Comparison of ENCODE assay signal across 1 cellular context in the genomic region with DNA sequence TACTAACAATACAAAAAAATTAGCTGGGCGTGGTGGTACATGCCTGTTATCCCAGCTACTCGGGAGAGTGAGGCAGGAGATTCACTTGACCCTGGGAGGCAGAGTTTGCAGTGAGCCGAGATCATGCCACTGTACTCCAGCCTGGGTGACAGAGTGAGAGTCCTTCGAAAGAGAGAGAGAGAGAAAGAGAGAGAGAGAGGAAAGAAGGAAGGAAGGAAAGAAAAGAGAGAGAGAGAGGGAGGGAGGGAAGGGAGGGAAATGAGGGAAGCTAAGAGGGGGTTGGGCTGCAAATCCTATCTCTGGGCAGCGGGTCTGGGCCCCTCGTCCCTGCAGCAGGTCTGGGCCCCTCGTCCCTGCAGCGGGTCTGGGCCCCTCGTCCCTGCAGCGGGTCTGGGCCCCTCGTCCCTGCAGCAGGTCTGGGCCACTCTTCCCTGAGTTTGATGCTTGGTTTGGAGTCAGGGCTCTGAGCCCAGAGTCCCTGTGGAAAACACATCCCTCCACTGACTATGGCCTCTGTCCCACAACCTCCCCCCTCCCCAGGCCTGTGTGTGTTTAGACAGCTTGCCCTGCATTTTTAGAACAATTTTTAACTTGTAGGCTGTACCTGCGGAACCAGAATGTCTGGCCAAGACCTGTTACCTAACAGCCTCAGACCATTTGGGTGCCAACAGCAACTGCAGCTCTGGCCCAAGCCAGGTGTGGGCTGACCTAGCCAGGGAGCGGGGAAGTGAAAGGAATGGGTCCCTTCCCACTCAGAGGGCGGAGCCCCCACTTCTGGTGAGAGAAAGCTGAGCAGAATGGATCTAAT.
TF ChIP-seq lines count a peak whose summit lies in the region.

No MANE protein-coding gene starts in this region.

TF ChIP-seq in K562, 482 proteins besides CTCF, POLR2A, EP300 and RAD21 (continued from another document and continues in another):
- TF ChIP-seq, protein P1, sequence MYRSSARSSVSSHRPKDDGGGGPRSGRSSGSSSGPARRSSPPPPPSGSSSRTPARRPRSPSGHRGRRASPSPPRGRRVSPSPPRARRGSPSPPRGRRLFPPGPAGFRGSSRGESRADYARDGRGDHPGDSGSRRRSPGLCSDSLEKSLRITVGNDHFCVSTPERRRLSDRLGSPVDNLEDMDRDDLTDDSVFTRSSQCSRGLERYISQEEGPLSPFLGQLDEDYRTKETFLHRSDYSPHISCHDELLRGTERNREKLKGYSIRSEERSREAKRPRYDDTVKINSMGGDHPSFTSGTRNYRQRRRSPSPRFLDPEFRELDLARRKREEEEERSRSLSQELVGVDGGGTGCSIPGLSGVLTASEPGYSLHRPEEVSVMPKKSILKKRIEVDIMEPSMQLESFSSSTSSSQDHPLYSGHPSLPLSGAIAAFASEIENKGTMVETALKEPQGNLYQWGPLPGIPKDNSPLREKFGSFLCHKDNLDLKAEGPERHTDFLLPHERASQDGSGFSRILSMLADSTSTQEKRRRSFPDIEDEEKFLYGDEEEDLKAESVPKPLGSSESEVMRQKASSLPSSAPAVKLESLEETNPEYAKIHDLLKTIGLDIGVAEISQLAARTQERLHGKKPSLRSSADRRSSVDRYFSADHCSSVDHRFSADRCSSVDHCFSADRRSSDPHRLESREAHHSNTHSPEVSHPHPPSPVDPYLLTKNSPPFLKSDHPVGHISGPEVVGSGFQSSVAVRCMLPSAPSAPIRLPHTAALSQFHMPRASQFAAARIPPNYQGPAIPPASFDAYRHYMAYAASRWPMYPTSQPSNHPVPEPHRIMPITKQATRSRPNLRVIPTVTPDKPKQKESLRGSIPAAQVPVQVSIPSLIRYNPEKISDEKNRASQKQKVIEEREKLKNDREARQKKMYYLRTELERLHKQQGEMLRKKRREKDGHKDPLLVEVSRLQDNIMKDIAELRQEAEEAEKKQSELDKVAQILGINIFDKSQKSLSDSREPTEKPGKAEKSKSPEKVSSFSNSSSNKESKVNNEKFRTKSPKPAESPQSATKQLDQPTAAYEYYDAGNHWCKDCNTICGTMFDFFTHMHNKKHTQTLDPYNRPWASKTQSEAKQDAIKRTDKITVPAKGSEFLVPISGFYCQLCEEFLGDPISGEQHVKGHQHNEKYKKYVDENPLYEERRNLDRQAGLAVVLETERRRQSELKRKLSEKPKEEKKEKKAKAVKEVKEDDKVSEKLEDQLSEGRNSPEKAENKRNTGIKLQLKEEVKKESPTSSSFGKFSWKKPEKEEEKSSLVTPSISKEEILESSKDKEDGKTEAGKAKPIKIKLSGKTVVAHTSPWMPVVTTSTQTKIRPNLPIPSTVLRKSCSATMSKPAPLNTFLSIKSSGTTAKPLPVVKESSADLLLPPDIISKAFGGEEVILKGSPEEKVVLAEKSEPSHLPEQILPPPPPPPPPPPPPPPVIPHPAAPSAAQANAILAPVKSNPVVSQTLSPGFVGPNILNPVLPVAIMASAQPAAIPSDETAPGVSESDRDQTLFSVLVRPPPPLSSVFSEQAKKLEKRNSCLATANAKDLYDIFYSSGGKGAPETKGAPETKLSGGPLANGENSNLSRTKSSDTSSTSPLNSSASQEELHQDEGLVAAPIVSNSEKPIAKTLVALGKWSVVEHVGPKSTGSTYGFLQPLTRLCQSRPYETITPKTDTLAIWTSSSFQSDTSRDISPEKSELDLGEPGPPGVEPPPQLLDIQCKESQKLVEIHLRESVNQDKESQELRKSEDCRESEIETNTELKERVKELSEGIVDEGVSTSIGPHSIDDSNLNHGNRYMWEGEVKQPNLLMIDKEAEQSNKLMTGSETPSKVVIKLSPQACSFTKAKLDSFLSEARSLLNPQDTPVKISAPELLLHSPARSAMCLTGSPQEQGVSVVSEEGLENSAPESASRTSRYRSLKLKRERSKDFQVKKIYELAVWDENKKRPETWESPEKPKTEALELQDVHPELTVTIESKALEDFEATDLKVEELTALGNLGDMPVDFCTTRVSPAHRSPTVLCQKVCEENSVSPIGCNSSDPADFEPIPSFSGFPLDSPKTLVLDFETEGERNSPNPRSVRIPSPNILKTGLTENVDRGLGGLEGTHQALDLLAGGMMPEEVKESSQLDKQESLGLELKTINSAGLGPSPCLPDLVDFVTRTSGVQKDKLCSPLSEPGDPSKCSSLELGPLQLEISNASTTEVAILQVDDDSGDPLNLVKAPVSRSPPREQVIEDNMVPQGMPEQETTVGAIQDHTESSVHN (IDR thresholded peaks at IDR 0.05; ENCODE audit: borderline replicate concordance in 1 of 2, low read depth in 1 of 2): no peak
- peak; percentile 9; the same call in 1 of the 2 replicates for TF ChIP-seq SMARCA4 (IDR thresholded peaks at IDR 0.05)
- TF ChIP-seq NCOA1 (IDR thresholded peaks at IDR 0.05; ENCODE audit: low read depth): no peak
- no peak for TF ChIP-seq NFE2L1 (tag; IDR thresholded peaks at IDR 0.05; ENCODE audit: borderline replicate concordance, low read depth)
- TF ChIP-seq RBBP5 (IDR thresholded peaks at IDR 0.05; ENCODE audit: borderline replicate concordance, insufficient read depth, low read length, poor library complexity, severe bottlenecking): no peak
- TF ChIP-seq, protein P2, sequence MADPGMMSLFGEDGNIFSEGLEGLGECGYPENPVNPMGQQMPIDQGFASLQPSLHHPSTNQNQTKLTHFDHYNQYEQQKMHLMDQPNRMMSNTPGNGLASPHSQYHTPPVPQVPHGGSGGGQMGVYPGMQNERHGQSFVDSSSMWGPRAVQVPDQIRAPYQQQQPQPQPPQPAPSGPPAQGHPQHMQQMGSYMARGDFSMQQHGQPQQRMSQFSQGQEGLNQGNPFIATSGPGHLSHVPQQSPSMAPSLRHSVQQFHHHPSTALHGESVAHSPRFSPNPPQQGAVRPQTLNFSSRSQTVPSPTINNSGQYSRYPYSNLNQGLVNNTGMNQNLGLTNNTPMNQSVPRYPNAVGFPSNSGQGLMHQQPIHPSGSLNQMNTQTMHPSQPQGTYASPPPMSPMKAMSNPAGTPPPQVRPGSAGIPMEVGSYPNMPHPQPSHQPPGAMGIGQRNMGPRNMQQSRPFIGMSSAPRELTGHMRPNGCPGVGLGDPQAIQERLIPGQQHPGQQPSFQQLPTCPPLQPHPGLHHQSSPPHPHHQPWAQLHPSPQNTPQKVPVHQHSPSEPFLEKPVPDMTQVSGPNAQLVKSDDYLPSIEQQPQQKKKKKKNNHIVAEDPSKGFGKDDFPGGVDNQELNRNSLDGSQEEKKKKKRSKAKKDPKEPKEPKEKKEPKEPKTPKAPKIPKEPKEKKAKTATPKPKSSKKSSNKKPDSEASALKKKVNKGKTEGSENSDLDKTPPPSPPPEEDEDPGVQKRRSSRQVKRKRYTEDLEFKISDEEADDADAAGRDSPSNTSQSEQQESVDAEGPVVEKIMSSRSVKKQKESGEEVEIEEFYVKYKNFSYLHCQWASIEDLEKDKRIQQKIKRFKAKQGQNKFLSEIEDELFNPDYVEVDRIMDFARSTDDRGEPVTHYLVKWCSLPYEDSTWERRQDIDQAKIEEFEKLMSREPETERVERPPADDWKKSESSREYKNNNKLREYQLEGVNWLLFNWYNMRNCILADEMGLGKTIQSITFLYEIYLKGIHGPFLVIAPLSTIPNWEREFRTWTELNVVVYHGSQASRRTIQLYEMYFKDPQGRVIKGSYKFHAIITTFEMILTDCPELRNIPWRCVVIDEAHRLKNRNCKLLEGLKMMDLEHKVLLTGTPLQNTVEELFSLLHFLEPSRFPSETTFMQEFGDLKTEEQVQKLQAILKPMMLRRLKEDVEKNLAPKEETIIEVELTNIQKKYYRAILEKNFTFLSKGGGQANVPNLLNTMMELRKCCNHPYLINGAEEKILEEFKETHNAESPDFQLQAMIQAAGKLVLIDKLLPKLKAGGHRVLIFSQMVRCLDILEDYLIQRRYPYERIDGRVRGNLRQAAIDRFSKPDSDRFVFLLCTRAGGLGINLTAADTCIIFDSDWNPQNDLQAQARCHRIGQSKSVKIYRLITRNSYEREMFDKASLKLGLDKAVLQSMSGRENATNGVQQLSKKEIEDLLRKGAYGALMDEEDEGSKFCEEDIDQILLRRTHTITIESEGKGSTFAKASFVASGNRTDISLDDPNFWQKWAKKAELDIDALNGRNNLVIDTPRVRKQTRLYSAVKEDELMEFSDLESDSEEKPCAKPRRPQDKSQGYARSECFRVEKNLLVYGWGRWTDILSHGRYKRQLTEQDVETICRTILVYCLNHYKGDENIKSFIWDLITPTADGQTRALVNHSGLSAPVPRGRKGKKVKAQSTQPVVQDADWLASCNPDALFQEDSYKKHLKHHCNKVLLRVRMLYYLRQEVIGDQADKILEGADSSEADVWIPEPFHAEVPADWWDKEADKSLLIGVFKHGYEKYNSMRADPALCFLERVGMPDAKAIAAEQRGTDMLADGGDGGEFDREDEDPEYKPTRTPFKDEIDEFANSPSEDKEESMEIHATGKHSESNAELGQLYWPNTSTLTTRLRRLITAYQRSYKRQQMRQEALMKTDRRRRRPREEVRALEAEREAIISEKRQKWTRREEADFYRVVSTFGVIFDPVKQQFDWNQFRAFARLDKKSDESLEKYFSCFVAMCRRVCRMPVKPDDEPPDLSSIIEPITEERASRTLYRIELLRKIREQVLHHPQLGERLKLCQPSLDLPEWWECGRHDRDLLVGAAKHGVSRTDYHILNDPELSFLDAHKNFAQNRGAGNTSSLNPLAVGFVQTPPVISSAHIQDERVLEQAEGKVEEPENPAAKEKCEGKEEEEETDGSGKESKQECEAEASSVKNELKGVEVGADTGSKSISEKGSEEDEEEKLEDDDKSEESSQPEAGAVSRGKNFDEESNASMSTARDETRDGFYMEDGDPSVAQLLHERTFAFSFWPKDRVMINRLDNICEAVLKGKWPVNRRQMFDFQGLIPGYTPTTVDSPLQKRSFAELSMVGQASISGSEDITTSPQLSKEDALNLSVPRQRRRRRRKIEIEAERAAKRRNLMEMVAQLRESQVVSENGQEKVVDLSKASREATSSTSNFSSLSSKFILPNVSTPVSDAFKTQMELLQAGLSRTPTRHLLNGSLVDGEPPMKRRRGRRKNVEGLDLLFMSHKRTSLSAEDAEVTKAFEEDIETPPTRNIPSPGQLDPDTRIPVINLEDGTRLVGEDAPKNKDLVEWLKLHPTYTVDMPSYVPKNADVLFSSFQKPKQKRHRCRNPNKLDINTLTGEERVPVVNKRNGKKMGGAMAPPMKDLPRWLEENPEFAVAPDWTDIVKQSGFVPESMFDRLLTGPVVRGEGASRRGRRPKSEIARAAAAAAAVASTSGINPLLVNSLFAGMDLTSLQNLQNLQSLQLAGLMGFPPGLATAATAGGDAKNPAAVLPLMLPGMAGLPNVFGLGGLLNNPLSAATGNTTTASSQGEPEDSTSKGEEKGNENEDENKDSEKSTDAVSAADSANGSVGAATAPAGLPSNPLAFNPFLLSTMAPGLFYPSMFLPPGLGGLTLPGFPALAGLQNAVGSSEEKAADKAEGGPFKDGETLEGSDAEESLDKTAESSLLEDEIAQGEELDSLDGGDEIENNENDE (IDR thresholded peaks at IDR 0.05; ENCODE audit: low read depth, low read length): no peak
- TF ChIP-seq ZKSCAN1 (IDR thresholded peaks at IDR 0.05; ENCODE audit: low read depth, low read length): no peak
- no peak for TF ChIP-seq ZNF507 (tag; conservative IDR thresholded peaks at IDR 0.05)
- no peak for TF ChIP-seq ZFP1 (CRISPR knock-in tag; IDR thresholded peaks at IDR 0.05)
- no peak for TF ChIP-seq MEF2D (tag; conservative IDR thresholded peaks at IDR 0.05; ENCODE audit: low read depth)
- 0 out of 2 replicates have a peak, but pooled peaks have one; percentile 2 for TF ChIP-seq HLTF (IDR thresholded peaks at IDR 0.05)
- no peak for TF ChIP-seq MCM3 (IDR thresholded peaks at IDR 0.05)
- TF ChIP-seq CC2D1A (IDR thresholded peaks at IDR 0.05): no peak
- TF ChIP-seq RCOR1 (IDR thresholded peaks at IDR 0.05; ENCODE audit: borderline replicate concordance in 1 of 2, low read depth in 2 of 2, low read length in 2 of 2): no peak
- no peak for TF ChIP-seq ZKSCAN3 (CRISPR knock-in tag; IDR thresholded peaks at IDR 0.05)
- TF ChIP-seq, protein P3, sequence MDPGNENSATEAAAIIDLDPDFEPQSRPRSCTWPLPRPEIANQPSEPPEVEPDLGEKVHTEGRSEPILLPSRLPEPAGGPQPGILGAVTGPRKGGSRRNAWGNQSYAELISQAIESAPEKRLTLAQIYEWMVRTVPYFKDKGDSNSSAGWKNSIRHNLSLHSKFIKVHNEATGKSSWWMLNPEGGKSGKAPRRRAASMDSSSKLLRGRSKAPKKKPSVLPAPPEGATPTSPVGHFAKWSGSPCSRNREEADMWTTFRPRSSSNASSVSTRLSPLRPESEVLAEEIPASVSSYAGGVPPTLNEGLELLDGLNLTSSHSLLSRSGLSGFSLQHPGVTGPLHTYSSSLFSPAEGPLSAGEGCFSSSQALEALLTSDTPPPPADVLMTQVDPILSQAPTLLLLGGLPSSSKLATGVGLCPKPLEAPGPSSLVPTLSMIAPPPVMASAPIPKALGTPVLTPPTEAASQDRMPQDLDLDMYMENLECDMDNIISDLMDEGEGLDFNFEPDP (CRISPR knock-in tag; IDR thresholded peaks at IDR 0.05): no peak
- no peak for TF ChIP-seq ZNF77 (CRISPR knock-in tag; IDR thresholded peaks at IDR 0.05)
- TF ChIP-seq SETDB1 (IDR thresholded peaks at IDR 0.05; ENCODE audit: low read length): no peak
- TF ChIP-seq NELFE (IDR thresholded peaks at IDR 0.05; ENCODE audit: insufficient read depth, insufficient read length): no peak
- no peak for TF ChIP-seq SAFB2 (IDR thresholded peaks at IDR 0.05; ENCODE audit: borderline replicate concordance, low read depth, low read length, severe bottlenecking)
- TF ChIP-seq, protein P4, sequence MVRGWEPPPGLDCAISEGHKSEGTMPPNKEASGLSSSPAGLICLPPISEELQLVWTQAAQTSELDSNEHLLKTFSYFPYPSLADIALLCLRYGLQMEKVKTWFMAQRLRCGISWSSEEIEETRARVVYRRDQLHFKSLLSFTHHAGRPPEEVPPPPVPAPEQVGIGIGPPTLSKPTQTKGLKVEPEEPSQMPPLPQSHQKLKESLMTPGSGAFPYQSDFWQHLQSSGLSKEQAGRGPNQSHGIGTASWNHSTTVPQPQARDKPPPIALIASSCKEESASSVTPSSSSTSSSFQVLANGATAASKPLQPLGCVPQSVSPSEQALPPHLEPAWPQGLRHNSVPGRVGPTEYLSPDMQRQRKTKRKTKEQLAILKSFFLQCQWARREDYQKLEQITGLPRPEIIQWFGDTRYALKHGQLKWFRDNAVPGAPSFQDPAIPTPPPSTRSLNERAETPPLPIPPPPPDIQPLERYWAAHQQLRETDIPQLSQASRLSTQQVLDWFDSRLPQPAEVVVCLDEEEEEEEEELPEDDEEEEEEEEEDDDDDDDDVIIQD (CRISPR knock-in tag; IDR thresholded peaks at IDR 0.05): peak; percentile 73; the same call in 1 of the 2 replicates
- no peak for TF ChIP-seq MYNN (IDR thresholded peaks at IDR 0.05)
- no peak for TF ChIP-seq MYNN (CRISPR knock-in tag; IDR thresholded peaks at IDR 0.05)
- TF ChIP-seq, protein P5, sequence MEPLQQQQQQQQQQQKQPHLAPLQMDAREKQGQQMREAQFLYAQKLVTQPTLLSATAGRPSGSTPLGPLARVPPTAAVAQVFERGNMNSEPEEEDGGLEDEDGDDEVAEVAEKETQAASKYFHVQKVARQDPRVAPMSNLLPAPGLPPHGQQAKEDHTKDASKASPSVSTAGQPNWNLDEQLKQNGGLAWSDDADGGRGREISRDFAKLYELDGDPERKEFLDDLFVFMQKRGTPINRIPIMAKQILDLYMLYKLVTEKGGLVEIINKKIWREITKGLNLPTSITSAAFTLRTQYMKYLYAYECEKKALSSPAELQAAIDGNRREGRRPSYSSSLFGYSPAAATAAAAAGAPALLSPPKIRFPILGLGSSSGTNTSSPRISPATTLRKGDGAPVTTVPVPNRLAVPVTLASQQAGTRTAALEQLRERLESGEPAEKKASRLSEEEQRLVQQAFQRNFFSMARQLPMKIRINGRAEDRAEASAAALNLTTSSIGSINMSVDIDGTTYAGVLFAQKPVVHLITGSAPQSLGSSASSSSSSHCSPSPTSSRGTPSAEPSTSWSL (CRISPR knock-in tag; IDR thresholded peaks at IDR 0.05; ENCODE audit: borderline replicate concordance): no peak
- TF ChIP-seq CCNT2 (IDR thresholded peaks at IDR 0.05; ENCODE audit: borderline replicate concordance, extremely low read depth, insufficient read length, low read depth, low read length): no peak
